ENCODE assay signal across 26 cellular contexts in the genomic region with DNA sequence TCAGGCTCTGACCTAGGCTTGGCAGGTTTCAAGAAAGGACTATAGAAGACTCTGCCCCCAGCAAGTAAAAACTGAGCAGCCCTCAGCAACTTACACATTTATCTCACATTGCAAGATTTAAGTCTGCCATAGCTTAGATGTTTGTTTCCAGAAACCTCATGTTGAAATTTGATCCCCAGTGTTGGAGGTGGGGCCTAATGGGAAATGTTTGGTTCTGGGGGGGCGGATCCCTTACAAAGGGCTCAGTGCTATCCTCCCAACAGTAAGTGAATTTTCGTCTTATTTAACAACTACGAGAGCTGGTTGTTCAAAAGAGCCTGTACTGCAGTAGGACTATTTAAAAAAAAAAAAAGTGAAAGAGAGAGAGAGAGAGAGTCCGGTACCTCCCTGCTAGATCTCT.
"Had no signal": no experiment of that assay in that cellular context is flagged by ENCODE, and none has a peak within 500 bp of the region (broad histone marks: within the 10 kb centered on the region; RNA-seq: fewer than 3 reads in every experiment).

No MANE protein-coding gene starts in this region.

- H3K9me3 ChIP-seq: Peyer's patch, SJSA1 had no signal

- H3K9me3 Mint-ChIP-seq: activated B cell treated with CpG ODN at 0.5 μM for 24 hours; activated CD4-positive, alpha-beta memory T cell treated with anti-CD3 and anti-CD28 coated beads, Interleukin-2, amount 10 ng/mL, durations not matched to agents 7 days and 5 days; activated CD4-positive, alpha-beta T cell treated with anti-CD3 and anti-CD28 coated beads, Interleukin-2, amount 10 ng/mL, durations not matched to agents 24 days and 14 days; activated naive CD4-positive, alpha-beta T cell treated with anti-CD3 and anti-CD28 coated beads for 36 hours; activated T-helper 17 cell treated with anti-CD3 and anti-CD28 coated beads, Interleukin-2, amount 50 U/mL, for 72 hours; T-helper 1 cell treated with Interleukin-12 subunit alpha and Interleukin-12 subunit beta and Interleukin-4 antibody, amounts not matched to agents 30 μg/mL and 1 μg/mL, for 36 hours had no signal

- H3K27ac Mint-ChIP-seq: activated B cell treated with CpG ODN at 0.5 μM for 24 hours; activated CD4-positive, alpha-beta memory T cell treated with anti-CD3 and anti-CD28 coated beads, Interleukin-2, amount 10 ng/mL, durations not matched to agents 7 days and 5 days; activated CD4-positive, alpha-beta T cell treated with anti-CD3 and anti-CD28 coated beads, Interleukin-2, amount 10 ng/mL, durations not matched to agents 24 days and 14 days; activated naive CD4-positive, alpha-beta T cell treated with anti-CD3 and anti-CD28 coated beads for 36 hours; activated naive CD8-positive, alpha-beta T cell; activated T-helper 17 cell treated with anti-CD3 and anti-CD28 coated beads, Interleukin-2, amount 50 U/mL, for 72 hours; IgD-negative memory B cell; T-helper 1 cell treated with Interleukin-12 subunit alpha and Interleukin-12 subunit beta and Interleukin-4 antibody, amounts not matched to agents 30 μg/mL and 1 μg/mL, for 36 hours had no signal

- H3K4me3 Mint-ChIP-seq: activated B cell treated with CpG ODN at 0.5 μM for 24 hours; activated CD4-positive, alpha-beta memory T cell treated with anti-CD3 and anti-CD28 coated beads, Interleukin-2, amount 10 ng/mL, durations not matched to agents 7 days and 5 days; activated CD4-positive, alpha-beta T cell treated with anti-CD3 and anti-CD28 coated beads, Interleukin-2, amount 10 ng/mL, durations not matched to agents 24 days and 14 days; activated naive CD4-positive, alpha-beta T cell treated with anti-CD3 and anti-CD28 coated beads for 36 hours; activated naive CD8-positive, alpha-beta T cell; activated T-helper 17 cell treated with anti-CD3 and anti-CD28 coated beads, Interleukin-2, amount 50 U/mL, for 72 hours; IgD-negative memory B cell; T-helper 1 cell treated with Interleukin-12 subunit alpha and Interleukin-12 subunit beta and Interleukin-4 antibody, amounts not matched to agents 30 μg/mL and 1 μg/mL, for 36 hours had no signal

- H3K4me1 ChIP-seq: Peyer's patch, SJSA1 had no signal

- H3K36me3 ChIP-seq: Peyer's patch, SJSA1 had no signal

- H3K4me3 ChIP-seq: Peyer's patch, SJSA1 had no signal

- ATAC-seq: activated T-helper 17 cell treated with anti-CD3 and anti-CD28 coated beads, Interleukin-2, amount 50 U/mL, for 72 hours; SK-N-SH treated with all-trans-retinoic acid at 6 μM for 48 hours had no signal

- H3K36me3 Mint-ChIP-seq: activated naive CD8-positive, alpha-beta T cell; IgD-negative memory B cell had no signal

- DNase-seq: activated B cell treated with CpG ODN at 0.5 μM for 24 hours; activated CD4-positive, alpha-beta memory T cell treated with anti-CD3 and anti-CD28 coated beads, Interleukin-2, amount 10 ng/mL, durations not matched to agents 7 days and 5 days; activated CD4-positive, alpha-beta T cell treated with anti-CD3 and anti-CD28 coated beads for 1 hour; activated CD4-positive, alpha-beta T cell treated with anti-CD3 and anti-CD28 coated beads, Interleukin-2, amount 10 ng/mL, durations not matched to agents 24 days and 14 days; activated gamma-delta T cell; activated naive CD4-positive, alpha-beta T cell treated with anti-CD3 and anti-CD28 coated beads for 36 hours; activated T-cell treated with anti-CD3 and anti-CD28 coated beads for 4 hours; activated T-cell treated with anti-CD3 and anti-CD28 coated beads, Interleukin-2, amount 50 U/mL, for 48 hours; anterior cingulate cortex; caudate nucleus; KG1; MV-4-11; NCI-H1105; NCI-H1436; NCI-H187; NCI-H2081; NCI-H446; NCI-H524; Peyer's patch; SHP77 had no signal

- H3K4me1 Mint-ChIP-seq: activated T-helper 17 cell treated with anti-CD3 and anti-CD28 coated beads, Interleukin-2, amount 50 U/mL, for 72 hours had no signal
